ENCODE assay signal across 1 cellular context in the genomic region with DNA sequence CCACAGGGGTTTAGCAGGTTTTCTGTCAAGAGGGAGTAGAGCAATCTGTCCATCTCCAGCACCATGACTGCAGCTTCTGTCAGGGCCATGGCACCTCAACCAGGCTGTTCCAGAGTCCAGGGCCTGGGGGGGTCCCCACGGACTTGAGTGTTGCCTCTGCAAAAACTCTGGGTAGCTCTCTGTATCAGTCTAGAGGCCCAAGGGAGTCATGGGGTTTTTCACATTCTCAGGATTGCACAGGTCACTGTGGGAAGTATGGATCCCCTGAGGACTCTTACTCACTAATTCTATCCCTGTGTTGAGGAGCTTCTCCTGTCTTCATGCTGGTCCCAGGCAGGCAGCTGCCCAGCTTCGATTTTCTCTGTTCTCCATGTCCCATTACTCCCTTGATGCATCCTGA.
A peak's percentile ranks its signal among the peaks of the same experiment; 100 is the strongest.
TF ChIP-seq lines count a peak whose summit lies in the region.

No MANE protein-coding gene starts in this region.

TF ChIP-seq in GM12878, 131 proteins besides CTCF, POLR2A, EP300 and RAD21 (continued from another document):
- TF ChIP-seq, protein P1, sequence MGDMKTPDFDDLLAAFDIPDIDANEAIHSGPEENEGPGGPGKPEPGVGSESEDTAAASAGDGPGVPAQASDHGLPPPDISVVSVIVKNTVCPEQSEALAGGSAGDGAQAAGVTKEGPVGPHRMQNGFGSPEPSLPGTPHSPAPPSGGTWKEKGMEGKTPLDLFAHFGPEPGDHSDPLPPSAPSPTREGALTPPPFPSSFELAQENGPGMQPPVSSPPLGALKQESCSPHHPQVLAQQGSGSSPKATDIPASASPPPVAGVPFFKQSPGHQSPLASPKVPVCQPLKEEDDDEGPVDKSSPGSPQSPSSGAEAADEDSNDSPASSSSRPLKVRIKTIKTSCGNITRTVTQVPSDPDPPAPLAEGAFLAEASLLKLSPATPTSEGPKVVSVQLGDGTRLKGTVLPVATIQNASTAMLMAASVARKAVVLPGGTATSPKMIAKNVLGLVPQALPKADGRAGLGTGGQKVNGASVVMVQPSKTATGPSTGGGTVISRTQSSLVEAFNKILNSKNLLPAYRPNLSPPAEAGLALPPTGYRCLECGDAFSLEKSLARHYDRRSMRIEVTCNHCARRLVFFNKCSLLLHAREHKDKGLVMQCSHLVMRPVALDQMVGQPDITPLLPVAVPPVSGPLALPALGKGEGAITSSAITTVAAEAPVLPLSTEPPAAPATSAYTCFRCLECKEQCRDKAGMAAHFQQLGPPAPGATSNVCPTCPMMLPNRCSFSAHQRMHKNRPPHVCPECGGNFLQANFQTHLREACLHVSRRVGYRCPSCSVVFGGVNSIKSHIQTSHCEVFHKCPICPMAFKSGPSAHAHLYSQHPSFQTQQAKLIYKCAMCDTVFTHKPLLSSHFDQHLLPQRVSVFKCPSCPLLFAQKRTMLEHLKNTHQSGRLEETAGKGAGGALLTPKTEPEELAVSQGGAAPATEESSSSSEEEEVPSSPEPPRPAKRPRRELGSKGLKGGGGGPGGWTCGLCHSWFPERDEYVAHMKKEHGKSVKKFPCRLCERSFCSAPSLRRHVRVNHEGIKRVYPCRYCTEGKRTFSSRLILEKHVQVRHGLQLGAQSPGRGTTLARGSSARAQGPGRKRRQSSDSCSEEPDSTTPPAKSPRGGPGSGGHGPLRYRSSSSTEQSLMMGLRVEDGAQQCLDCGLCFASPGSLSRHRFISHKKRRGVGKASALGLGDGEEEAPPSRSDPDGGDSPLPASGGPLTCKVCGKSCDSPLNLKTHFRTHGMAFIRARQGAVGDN (IDR thresholded peaks at IDR 0.05) = peak; percentile 64; the same call in 1 of the 2 replicates
- TF ChIP-seq KAT2A (conservative IDR thresholded peaks at IDR 0.05; ENCODE audit: control insufficient read depth, low read depth, low read length) (no peak), WRNIP1 (IDR thresholded peaks at IDR 0.05; ENCODE audit: borderline replicate concordance, low read depth, low read length) (0 out of 2 replicates have a peak, but pooled peaks have one; percentile 75), RELA (IDR thresholded peaks at IDR 0.05; ENCODE audit: borderline replicate concordance, partially characterized antibody) (peak; percentile 34), TAF1 (IDR thresholded peaks at IDR 0.05; ENCODE audit: borderline replicate concordance, low read depth, low read length) (no peak), IKZF1 (conservative IDR thresholded peaks at IDR 0.05) (peak; percentile 50), MTA2 (IDR thresholded peaks at IDR 0.05; ENCODE audit: low read depth) (0 out of 2 replicates have a peak, but pooled peaks have one; percentile 18), RBBP5 (conservative IDR thresholded peaks at IDR 0.05) (no peak), MEF2B (IDR thresholded peaks at IDR 0.05; ENCODE audit: partially characterized antibody, poor library complexity, severe bottlenecking) (peak; percentile 91), HDAC2 (IDR thresholded peaks at IDR 0.05) (no peak), MYC (IDR thresholded peaks at IDR 0.05; ENCODE audit: insufficient read depth, insufficient read length, insufficient replicate concordance, low read length, severe bottlenecking) (no peak), SREBF2 (IDR thresholded peaks at IDR 0.05; ENCODE audit: low read length) (no peak), TCF7 (IDR thresholded peaks at IDR 0.05; ENCODE audit: borderline replicate concordance) (no peak), GATAD2B (conservative IDR thresholded peaks at IDR 0.05; ENCODE audit: low read depth) (peak; percentile 75; the same call in 1 of the 2 replicates), CHD1 (IDR thresholded peaks at IDR 0.05; ENCODE audit: low read depth, low read length) (no peak)
- TF ChIP-seq, protein P2, sequence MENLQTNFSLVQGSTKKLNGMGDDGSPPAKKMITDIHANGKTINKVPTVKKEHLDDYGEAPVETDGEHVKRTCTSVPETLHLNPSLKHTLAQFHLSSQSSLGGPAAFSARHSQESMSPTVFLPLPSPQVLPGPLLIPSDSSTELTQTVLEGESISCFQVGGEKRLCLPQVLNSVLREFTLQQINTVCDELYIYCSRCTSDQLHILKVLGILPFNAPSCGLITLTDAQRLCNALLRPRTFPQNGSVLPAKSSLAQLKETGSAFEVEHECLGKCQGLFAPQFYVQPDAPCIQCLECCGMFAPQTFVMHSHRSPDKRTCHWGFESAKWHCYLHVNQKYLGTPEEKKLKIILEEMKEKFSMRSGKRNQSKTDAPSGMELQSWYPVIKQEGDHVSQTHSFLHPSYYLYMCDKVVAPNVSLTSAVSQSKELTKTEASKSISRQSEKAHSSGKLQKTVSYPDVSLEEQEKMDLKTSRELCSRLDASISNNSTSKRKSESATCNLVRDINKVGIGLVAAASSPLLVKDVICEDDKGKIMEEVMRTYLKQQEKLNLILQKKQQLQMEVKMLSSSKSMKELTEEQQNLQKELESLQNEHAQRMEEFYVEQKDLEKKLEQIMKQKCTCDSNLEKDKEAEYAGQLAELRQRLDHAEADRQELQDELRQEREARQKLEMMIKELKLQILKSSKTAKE (IDR thresholded peaks at IDR 0.05; ENCODE audit: low read depth, poor library complexity, severe bottlenecking) = no peak
- TF ChIP-seq, protein P3, sequence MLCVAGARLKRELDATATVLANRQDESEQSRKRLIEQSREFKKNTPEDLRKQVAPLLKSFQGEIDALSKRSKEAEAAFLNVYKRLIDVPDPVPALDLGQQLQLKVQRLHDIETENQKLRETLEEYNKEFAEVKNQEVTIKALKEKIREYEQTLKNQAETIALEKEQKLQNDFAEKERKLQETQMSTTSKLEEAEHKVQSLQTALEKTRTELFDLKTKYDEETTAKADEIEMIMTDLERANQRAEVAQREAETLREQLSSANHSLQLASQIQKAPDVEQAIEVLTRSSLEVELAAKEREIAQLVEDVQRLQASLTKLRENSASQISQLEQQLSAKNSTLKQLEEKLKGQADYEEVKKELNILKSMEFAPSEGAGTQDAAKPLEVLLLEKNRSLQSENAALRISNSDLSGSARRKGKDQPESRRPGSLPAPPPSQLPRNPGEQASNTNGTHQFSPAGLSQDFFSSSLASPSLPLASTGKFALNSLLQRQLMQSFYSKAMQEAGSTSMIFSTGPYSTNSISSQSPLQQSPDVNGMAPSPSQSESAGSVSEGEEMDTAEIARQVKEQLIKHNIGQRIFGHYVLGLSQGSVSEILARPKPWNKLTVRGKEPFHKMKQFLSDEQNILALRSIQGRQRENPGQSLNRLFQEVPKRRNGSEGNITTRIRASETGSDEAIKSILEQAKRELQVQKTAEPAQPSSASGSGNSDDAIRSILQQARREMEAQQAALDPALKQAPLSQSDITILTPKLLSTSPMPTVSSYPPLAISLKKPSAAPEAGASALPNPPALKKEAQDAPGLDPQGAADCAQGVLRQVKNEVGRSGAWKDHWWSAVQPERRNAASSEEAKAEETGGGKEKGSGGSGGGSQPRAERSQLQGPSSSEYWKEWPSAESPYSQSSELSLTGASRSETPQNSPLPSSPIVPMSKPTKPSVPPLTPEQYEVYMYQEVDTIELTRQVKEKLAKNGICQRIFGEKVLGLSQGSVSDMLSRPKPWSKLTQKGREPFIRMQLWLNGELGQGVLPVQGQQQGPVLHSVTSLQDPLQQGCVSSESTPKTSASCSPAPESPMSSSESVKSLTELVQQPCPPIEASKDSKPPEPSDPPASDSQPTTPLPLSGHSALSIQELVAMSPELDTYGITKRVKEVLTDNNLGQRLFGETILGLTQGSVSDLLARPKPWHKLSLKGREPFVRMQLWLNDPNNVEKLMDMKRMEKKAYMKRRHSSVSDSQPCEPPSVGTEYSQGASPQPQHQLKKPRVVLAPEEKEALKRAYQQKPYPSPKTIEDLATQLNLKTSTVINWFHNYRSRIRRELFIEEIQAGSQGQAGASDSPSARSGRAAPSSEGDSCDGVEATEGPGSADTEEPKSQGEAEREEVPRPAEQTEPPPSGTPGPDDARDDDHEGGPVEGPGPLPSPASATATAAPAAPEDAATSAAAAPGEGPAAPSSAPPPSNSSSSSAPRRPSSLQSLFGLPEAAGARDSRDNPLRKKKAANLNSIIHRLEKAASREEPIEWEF (IDR thresholded peaks at IDR 0.05; ENCODE audit: insufficient replicate concordance, low read depth, low read length) = peak; percentile 65
- TF ChIP-seq, protein P4, sequence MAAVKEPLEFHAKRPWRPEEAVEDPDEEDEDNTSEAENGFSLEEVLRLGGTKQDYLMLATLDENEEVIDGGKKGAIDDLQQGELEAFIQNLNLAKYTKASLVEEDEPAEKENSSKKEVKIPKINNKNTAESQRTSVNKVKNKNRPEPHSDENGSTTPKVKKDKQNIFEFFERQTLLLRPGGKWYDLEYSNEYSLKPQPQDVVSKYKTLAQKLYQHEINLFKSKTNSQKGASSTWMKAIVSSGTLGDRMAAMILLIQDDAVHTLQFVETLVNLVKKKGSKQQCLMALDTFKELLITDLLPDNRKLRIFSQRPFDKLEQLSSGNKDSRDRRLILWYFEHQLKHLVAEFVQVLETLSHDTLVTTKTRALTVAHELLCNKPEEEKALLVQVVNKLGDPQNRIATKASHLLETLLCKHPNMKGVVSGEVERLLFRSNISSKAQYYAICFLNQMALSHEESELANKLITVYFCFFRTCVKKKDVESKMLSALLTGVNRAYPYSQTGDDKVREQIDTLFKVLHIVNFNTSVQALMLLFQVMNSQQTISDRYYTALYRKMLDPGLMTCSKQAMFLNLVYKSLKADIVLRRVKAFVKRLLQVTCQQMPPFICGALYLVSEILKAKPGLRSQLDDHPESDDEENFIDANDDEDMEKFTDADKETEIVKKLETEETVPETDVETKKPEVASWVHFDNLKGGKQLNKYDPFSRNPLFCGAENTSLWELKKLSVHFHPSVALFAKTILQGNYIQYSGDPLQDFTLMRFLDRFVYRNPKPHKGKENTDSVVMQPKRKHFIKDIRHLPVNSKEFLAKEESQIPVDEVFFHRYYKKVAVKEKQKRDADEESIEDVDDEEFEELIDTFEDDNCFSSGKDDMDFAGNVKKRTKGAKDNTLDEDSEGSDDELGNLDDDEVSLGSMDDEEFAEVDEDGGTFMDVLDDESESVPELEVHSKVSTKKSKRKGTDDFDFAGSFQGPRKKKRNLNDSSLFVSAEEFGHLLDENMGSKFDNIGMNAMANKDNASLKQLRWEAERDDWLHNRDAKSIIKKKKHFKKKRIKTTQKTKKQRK (IDR thresholded peaks at IDR 0.05; ENCODE audit: low read depth, low read length) = no peak
- TF ChIP-seq, protein P5, sequence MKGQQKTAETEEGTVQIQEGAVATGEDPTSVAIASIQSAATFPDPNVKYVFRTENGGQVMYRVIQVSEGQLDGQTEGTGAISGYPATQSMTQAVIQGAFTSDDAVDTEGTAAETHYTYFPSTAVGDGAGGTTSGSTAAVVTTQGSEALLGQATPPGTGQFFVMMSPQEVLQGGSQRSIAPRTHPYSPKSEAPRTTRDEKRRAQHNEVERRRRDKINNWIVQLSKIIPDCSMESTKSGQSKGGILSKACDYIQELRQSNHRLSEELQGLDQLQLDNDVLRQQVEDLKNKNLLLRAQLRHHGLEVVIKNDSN (IDR thresholded peaks at IDR 0.05; ENCODE audit: borderline replicate concordance, extremely low read length, insufficient read depth, low read depth, low read length) = no peak
- TF ChIP-seq, protein P6, sequence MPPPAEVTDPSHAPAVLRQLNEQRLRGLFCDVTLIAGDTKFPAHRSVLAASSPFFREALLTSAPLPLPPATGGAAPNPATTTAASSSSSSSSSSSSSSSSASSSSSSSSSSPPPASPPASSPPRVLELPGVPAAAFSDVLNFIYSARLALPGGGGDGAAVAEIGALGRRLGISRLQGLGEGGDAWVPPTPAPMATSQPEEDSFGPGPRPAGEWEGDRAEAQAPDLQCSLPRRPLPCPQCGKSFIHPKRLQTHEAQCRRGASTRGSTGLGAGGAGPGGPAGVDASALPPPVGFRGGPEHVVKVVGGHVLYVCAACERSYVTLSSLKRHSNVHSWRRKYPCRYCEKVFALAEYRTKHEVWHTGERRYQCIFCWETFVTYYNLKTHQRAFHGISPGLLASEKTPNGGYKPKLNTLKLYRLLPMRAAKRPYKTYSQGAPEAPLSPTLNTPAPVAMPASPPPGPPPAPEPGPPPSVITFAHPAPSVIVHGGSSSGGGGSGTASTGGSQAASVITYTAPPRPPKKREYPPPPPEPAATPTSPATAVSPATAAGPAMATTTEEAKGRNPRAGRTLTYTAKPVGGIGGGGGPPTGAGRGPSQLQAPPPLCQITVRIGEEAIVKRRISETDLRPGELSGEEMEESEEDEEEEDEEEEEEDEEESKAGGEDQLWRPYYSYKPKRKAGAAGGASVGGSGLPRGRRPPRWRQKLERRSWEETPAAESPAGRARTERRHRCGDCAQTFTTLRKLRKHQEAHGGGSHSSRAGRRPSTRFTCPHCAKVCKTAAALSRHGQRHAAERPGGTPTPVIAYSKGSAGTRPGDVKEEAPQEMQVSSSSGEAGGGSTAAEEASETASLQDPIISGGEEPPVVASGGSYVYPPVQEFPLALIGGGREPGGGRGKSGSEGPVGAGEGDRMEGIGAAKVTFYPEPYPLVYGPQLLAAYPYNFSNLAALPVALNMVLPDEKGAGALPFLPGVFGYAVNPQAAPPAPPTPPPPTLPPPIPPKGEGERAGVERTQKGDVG (CRISPR knock-in tag; IDR thresholded peaks at IDR 0.05) = no peak
